In the genomic region with DNA sequence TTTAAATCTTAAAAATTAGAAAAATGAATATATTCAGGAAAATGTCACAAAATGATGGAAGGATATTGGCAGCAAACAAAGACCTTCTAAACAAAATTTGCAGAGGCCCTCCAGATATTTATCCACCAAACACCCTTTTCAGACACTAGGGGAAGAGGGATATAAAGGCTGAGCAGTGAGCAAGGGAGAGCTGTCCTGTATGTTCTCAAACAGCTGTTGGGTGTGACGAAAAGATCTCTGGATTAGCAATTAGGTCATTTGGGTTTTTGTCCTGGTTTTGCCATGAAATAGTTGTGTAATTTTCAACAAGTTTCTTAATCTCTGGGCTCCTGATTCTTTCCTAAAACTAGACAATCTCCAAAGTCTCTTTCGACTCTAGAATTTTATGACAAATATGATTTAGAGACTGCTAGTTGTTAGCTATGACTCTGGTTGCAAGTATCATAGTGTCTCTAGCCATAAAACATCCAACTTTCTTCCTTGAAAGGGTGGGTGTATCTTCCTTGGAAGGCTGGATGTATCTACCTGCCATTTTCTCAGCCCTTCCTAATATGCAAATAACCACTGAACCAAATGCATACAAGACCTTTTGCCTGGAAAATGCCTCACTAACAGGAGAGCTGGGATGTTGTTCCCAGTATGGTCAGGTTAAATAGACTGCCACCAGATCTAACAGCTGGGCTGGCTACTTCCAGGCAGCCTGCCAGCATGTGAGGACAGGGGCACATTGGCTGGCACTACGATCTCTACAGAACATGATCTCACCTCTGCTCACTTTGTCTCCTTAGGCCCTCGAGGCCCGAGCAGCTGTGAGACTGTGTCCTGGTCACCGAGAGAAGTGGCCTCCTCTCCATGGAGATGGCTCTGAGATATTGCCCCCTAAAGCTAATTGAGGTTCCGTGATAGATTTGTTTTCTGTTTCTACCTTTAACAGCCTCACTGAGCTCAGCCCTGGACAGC, we compare ENCODE assay signal across 15 cellular contexts.
DNase-seq lines count a peak whose midpoint lies in the region; ATAC-seq and TF ChIP-seq lines count a peak whose summit lies in the region.
"Had no signal": no experiment of that assay in that cellular context is flagged by ENCODE, and none has a peak within 500 bp of the region (broad histone marks: within the 10 kb centered on the region; RNA-seq: fewer than 3 reads in every experiment).

No MANE protein-coding gene starts in this region.

- peak; percentile 32 for DNase-seq in BE2C
- peak; percentile 87 for DNase-seq in NCI-H2029 (lab: John Stamatoyannopoulos, UW)
- DNase-seq in esophagus muscularis mucosa (ENCODE audit: extremely low spot score), result no peak
- DNase-seq in mucosa of gallbladder (ENCODE audit: low spot score), result peak; percentile 70
- no peak for DNase-seq in AML-193 (lab: John Stamatoyannopoulos, UW)
- DNase-seq in germinal center (ENCODE audit: low spot score), result no peak
- DNase-seq: activated T-cell treated with anti-CD3 and anti-CD28 coated beads, Interleukin-2, amount 50 U/mL, for 4 hours; GF-D8; HCEC 1CT; naive thymus-derived CD4-positive, alpha-beta T cell; NCI-H2081; stimulated activated naive CD4-positive, alpha-beta T cell treated with Interleukin-2 at 50 U/mL for 16 hours had no signal

- intact Hi-C loops in esophagus muscularis mucosa (cut with DNase I), result no loop called here

- H3K27ac ChIP-seq in esophagus muscularis mucosa (replicated peaks in 1 of 4), result peak overlapping the region; percentile 11 to 65 (median 38)
- H3K27ac ChIP-seq: BLaER1 treated with 17β-estradiol and CSF1 and Interleukin-3, amounts not matched to agents 10 nM and 100 nM had no signal

- no peak for TF ChIP-seq EP300 in esophagus muscularis mucosa (IDR thresholded peaks at IDR 0.05)

- H3K27me3 ChIP-seq in BE2C, result no peaks in the 10 kb centered on the region
- no peaks in the 10 kb centered on the region for H3K27me3 ChIP-seq in esophagus muscularis mucosa
- H3K27me3 ChIP-seq: BLaER1 treated with 17β-estradiol and CSF1 and Interleukin-3, amounts not matched to agents 10 nM and 100 nM had no signal

- H3K36me3 ChIP-seq in BE2C (no peaks in the 10 kb centered on the region), esophagus muscularis mucosa (no peaks in the 10 kb centered on the region)
- H3K36me3 ChIP-seq: BLaER1 treated with 17β-estradiol and CSF1 and Interleukin-3, amounts not matched to agents 10 nM and 100 nM had no signal

- H3K4me3 ChIP-seq in BE2C (ENCODE audit: low read depth, low read length) (no peak overlapping the region), esophagus muscularis mucosa (no peak overlapping the region)
- H3K4me3 ChIP-seq: BLaER1 treated with 17β-estradiol and CSF1 and Interleukin-3, amounts not matched to agents 10 nM and 100 nM had no signal

- H3K9me3 ChIP-seq in BE2C, result no peaks in the 10 kb centered on the region
- H3K9me3 ChIP-seq in esophagus muscularis mucosa, result no peaks in the 10 kb centered on the region
- H3K9me3 ChIP-seq: BLaER1 treated with 17β-estradiol and CSF1 and Interleukin-3, amounts not matched to agents 10 nM and 100 nM had no signal

- no peak for TF ChIP-seq POLR2A in esophagus muscularis mucosa (IDR thresholded peaks at IDR 0.05; ENCODE audit: low read depth)

- TF ChIP-seq CTCF in BE2C (IDR thresholded peaks at IDR 0.05; ENCODE audit: low read depth, low read length) (no peak), esophagus muscularis mucosa (IDR thresholded peaks at IDR 0.05) (peak in 2 of 3 experiments; percentile 7 to 18)

- H3K4me1 ChIP-seq in BE2C (no peaks in the 10 kb centered on the region; the same call in 1 of the 2 replicates), esophagus muscularis mucosa (peaks cover 0 to 8% (median 0%) of the 10 kb centered on the region in 4 donors)
- H3K4me1 ChIP-seq: BLaER1 treated with 17β-estradiol and CSF1 and Interleukin-3, amounts not matched to agents 10 nM and 100 nM had no signal

- ATAC-seq in GM21526 (IDR thresholded peaks at IDR 0.05; ENCODE audit: low FRiP score, unreplicated experiment) (no peak), HG02759 (IDR thresholded peaks at IDR 0.05; ENCODE audit: unreplicated experiment) (no peak)
- ATAC-seq: activated T-cell treated with anti-CD3 and anti-CD28 coated beads, Interleukin-2, amount 50 U/mL, for 4 hours; naive thymus-derived CD4-positive, alpha-beta T cell had no signal

- WGBS in esophagus muscularis mucosa, result 83% methylated on average over 7 of the region's 7 CpGs

Comparison
In these comparisons a context has a peak if more than half of its experiments do, and no peak if none do; other contexts are left out.
1. DNase-seq: peak in BE2C (single experiment), NCI-H2029 (single experiment) and mucosa of gallbladder (single experiment); none in esophagus muscularis mucosa (single experiment), AML-193 (0 of 2) and germinal center (single experiment).